ENCODE assay signal across 21 cellular contexts in genomic region chr2:167960089-167960747, GRCh38.
"Had no signal": no experiment of that assay in that cellular context is flagged by ENCODE, and none has a peak within 500 bp of the region (broad histone marks: within the 10 kb centered on the region; RNA-seq: fewer than 3 reads in every experiment).

No MANE protein-coding gene starts in this region.

- H3K36me3 ChIP-seq: lower lobe of right lung, ovary, upper lobe of left lung, uterus had no signal

- H3K9me3 Mint-ChIP-seq: dendritic cell treated with granulocyte-macrophage colony-stimulating factor and Interleukin-4, amounts not matched to agents 40 ng/mL and 50 ng/mL, for 4 days; effector memory CD8-positive, alpha-beta T cell; immature natural killer cell; memory B cell; neural crest cell had no signal

- H3K27me3 ChIP-seq: esophagus muscularis mucosa, gastroesophageal sphincter, ovary, upper lobe of left lung, uterus had no signal

- H3K9me3 ChIP-seq: esophagus muscularis mucosa, gastroesophageal sphincter, left ventricle myocardium inferior, lower lobe of right lung, ovary, upper lobe of left lung, uterus had no signal

- ATAC-seq: effector memory CD8-positive, alpha-beta T cell; gastroesophageal sphincter; left cardiac atrium; lower lobe of right lung; right cardiac atrium had no signal

- DNase-seq: effector memory CD8-positive, alpha-beta T cell; glutamatergic neuron; immature natural killer cell; left cardiac atrium; left ventricle myocardium inferior; lower lobe of right lung; midbrain; ovary; right cardiac atrium; stimulated activated CD4-positive, alpha-beta T cell treated with anti-CD3 and anti-CD28 coated beads, Interleukin-2, amount 100 ng/mL, for 48 hours; stimulated activated naive CD4-positive, alpha-beta T cell treated with Interleukin-2 at 50 U/mL for 16 hours; upper lobe of left lung; uterus had no signal

- H3K4me3 ChIP-seq: esophagus muscularis mucosa, gastroesophageal sphincter, left ventricle myocardium inferior, lower lobe of right lung, ovary, smooth muscle cell, upper lobe of left lung, uterus had no signal

- H3K4me2 ChIP-seq: smooth muscle cell had no signal

- H3K4me3 Mint-ChIP-seq: dendritic cell treated with granulocyte-macrophage colony-stimulating factor and Interleukin-4, amounts not matched to agents 40 ng/mL and 50 ng/mL, for 4 days; effector memory CD8-positive, alpha-beta T cell; immature natural killer cell; memory B cell; neural crest cell had no signal

- H3K27ac Mint-ChIP-seq: dendritic cell treated with granulocyte-macrophage colony-stimulating factor and Interleukin-4, amounts not matched to agents 40 ng/mL and 50 ng/mL, for 4 days; effector memory CD8-positive, alpha-beta T cell; memory B cell; progenitor cell of endocrine pancreas had no signal

- H3K4me1 Mint-ChIP-seq: memory B cell had no signal

- H3K27me3 Mint-ChIP-seq: dendritic cell treated with granulocyte-macrophage colony-stimulating factor and Interleukin-4, amounts not matched to agents 40 ng/mL and 50 ng/mL, for 4 days; effector memory CD8-positive, alpha-beta T cell; memory B cell; progenitor cell of endocrine pancreas had no signal

- H3K4me1 ChIP-seq: lower lobe of right lung, upper lobe of left lung, uterus had no signal

- H3K27ac ChIP-seq: epithelial cell of prostate, esophagus muscularis mucosa, gastroesophageal sphincter, left ventricle myocardium inferior, lower lobe of right lung, ovary, upper lobe of left lung, uterus had no signal
